Comparison of ENCODE assay signal across 19 cellular contexts in the genomic region with DNA sequence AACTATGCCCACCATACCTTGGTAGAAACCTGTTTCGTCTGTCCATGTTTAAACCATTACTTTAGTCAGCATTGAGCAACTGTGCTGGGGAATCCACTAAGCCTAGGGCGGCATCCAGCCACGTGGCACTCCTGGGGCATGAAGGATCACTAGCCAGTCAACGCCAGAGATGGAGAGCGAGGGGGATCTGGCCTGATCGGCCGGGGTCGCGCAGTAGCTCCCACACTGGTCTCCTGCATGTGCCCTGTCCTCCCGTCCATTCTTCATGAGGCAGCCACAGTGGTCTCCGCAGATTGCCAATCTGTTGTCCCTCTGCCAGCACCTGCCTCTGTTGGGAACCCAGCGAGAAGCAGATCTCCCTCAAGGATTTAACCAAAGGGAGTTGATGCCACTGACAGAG.
DNase-seq lines count a peak whose midpoint lies in the region; ATAC-seq and TF ChIP-seq lines count a peak whose summit lies in the region.
"Had no signal": no experiment of that assay in that cellular context is flagged by ENCODE, and none has a peak within 500 bp of the region (broad histone marks: within the 10 kb centered on the region; RNA-seq: fewer than 3 reads in every experiment).

No MANE protein-coding gene starts in this region.

- H3K36me3 Mint-ChIP-seq in activated CD8-positive, alpha-beta T cell treated with anti-CD3 and anti-CD28 coated beads, Interleukin-2, amount 10 ng/mL, durations not matched to agents 7 days and 5 days (ENCODE audit: low read depth), result peaks cover 28% of the 10 kb centered on the region
- H3K36me3 Mint-ChIP-seq in activated CD8-positive, alpha-beta T cell treated with anti-CD3 and anti-CD28 coated beads for 36 hours (ENCODE audit: low read depth), result peaks cover 20% of the 10 kb centered on the region
- peaks cover 65% of the 10 kb centered on the region for H3K36me3 Mint-ChIP-seq in GM23338 (ENCODE audit: low read depth)
- H3K36me3 Mint-ChIP-seq in WTC11, result peaks cover 41% of the 10 kb centered on the region
- peaks cover 44% of the 10 kb centered on the region for H3K36me3 Mint-ChIP-seq in progenitor cell of endocrine pancreas (ENCODE audit: insufficient read depth)

- H2AFZ ChIP-seq in GM23338, result no peak overlapping the region
- H2AFZ ChIP-seq in OCI-LY7 (ENCODE audit: low read length), result no peak overlapping the region
- H2AFZ ChIP-seq: PC-9 had no signal

- H3K27me3 ChIP-seq in GM23338 (ENCODE audit: insufficient read depth) (no peaks in the 10 kb centered on the region), adrenal gland (no peaks in the 10 kb centered on the region)
- H3K27me3 ChIP-seq: SJCRH30 had no signal

- no peak for TF ChIP-seq CTCF in activated CD8-positive, alpha-beta T cell treated with anti-CD3 and anti-CD28 coated beads for 36 hours (IDR thresholded peaks at IDR 0.05)
- no peak for TF ChIP-seq CTCF in GM23338 (conservative IDR thresholded peaks at IDR 0.05; ENCODE audit: low read depth in 2 of 2)
- no peak for TF ChIP-seq CTCF in WTC11 (IDR thresholded peaks at IDR 0.05)
- no peak for TF ChIP-seq CTCF in progenitor cell of endocrine pancreas (IDR thresholded peaks at IDR 0.05; ENCODE audit: unreplicated experiment)
- TF ChIP-seq CTCF in adrenal gland (IDR thresholded peaks at IDR 0.05), result no peak
- TF ChIP-seq CTCF in OCI-LY7 (conservative IDR thresholded peaks at IDR 0.05; ENCODE audit: low read length), result no peak

- H3K4me1 ChIP-seq in GM23338 (ENCODE audit: insufficient read depth), result no peaks in the 10 kb centered on the region
- no peaks in the 10 kb centered on the region for H3K4me1 ChIP-seq in adrenal gland (replicated peaks in 1 of 2)
- no peaks in the 10 kb centered on the region for H3K4me1 ChIP-seq in OCI-LY7 (ENCODE audit: insufficient read depth, low read length, poor library complexity, severe bottlenecking)
- H3K4me1 ChIP-seq: SJCRH30 had no signal

- H3K9me2 ChIP-seq in GM23338 (ENCODE audit: insufficient read depth), result no peaks in the 10 kb centered on the region; the same call in 1 of the 2 replicates
- no peaks in the 10 kb centered on the region for H3K9me2 ChIP-seq in OCI-LY7 (ENCODE audit: insufficient read depth, low read length)

- no peaks in the 10 kb centered on the region for H3K79me2 ChIP-seq in GM23338 (replicated peaks; ENCODE audit: insufficient read depth)
- H3K79me2 ChIP-seq in OCI-LY7 (ENCODE audit: insufficient read depth, low read depth, low read length), result no peaks in the 10 kb centered on the region

- no peak overlapping the region for H3K4me2 ChIP-seq in GM23338
- H3K4me2 ChIP-seq in OCI-LY7 (ENCODE audit: low read length), result no peak overlapping the region
- H3K4me2 ChIP-seq: KMS-11, PC-9 had no signal

- no peak overlapping the region for H3K4me3 Mint-ChIP-seq in activated CD8-positive, alpha-beta T cell treated with anti-CD3 and anti-CD28 coated beads, Interleukin-2, amount 10 ng/mL, durations not matched to agents 7 days and 5 days
- H3K4me3 Mint-ChIP-seq in activated CD8-positive, alpha-beta T cell treated with anti-CD3 and anti-CD28 coated beads for 36 hours, result no peak overlapping the region
- H3K4me3 Mint-ChIP-seq in GM23338, result no peak overlapping the region
- H3K4me3 Mint-ChIP-seq in WTC11, result no peak overlapping the region
- H3K4me3 Mint-ChIP-seq in progenitor cell of endocrine pancreas (ENCODE audit: low read depth), result no peak overlapping the region
- H3K4me3 Mint-ChIP-seq: CD8-positive, alpha-beta memory T cell; HFFc6 had no signal

- no peak for ATAC-seq in activated CD8-positive, alpha-beta T cell treated with anti-CD3 and anti-CD28 coated beads, Interleukin-2, amount 10 ng/mL, durations not matched to agents 7 days and 5 days
- ATAC-seq in activated CD8-positive, alpha-beta T cell treated with anti-CD3 and anti-CD28 coated beads for 36 hours, result no peak
- ATAC-seq in GM23338, result no peak
- no peak for ATAC-seq in WTC11

- H3K9me3 ChIP-seq in adrenal gland (replicated peaks in 1 of 3) (no peaks in the 10 kb centered on the region), OCI-LY7 (ENCODE audit: low read length) (no peaks in the 10 kb centered on the region)

- H3K4me1 Mint-ChIP-seq in activated CD8-positive, alpha-beta T cell treated with anti-CD3 and anti-CD28 coated beads, Interleukin-2, amount 10 ng/mL, durations not matched to agents 7 days and 5 days (ENCODE audit: low read depth), result peaks cover 17% of the 10 kb centered on the region
- H3K4me1 Mint-ChIP-seq in activated CD8-positive, alpha-beta T cell treated with anti-CD3 and anti-CD28 coated beads for 36 hours (ENCODE audit: low read depth), result peaks cover 14% of the 10 kb centered on the region
- H3K4me1 Mint-ChIP-seq in GM23338 (no peaks in the 10 kb centered on the region), WTC11 (no peaks in the 10 kb centered on the region), progenitor cell of endocrine pancreas (ENCODE audit: low read depth) (no peaks in the 10 kb centered on the region)

- H3K36me3 ChIP-seq in GM23338 (ENCODE audit: insufficient read depth) (peaks cover 3% of the 10 kb centered on the region; the same call in 1 of the 2 replicates), adrenal gland (replicated peaks in 1 of 2) (peaks cover 0 to 16% of the 10 kb centered on the region in 2 donors), OCI-LY7 (ENCODE audit: insufficient read depth, low read length) (peaks cover 79% of the 10 kb centered on the region)

- H3K9me3 Mint-ChIP-seq in activated CD8-positive, alpha-beta T cell treated with anti-CD3 and anti-CD28 coated beads, Interleukin-2, amount 10 ng/mL, durations not matched to agents 7 days and 5 days (ENCODE audit: insufficient read depth), result peaks cover 4% of the 10 kb centered on the region
- H3K9me3 Mint-ChIP-seq in activated CD8-positive, alpha-beta T cell treated with anti-CD3 and anti-CD28 coated beads for 36 hours, result no peaks in the 10 kb centered on the region
- H3K9me3 Mint-ChIP-seq in GM23338 (peaks cover 4% of the 10 kb centered on the region), WTC11 (peaks cover 13% of the 10 kb centered on the region), progenitor cell of endocrine pancreas (ENCODE audit: low read depth) (peaks cover 7% of the 10 kb centered on the region)
- H3K9me3 Mint-ChIP-seq: CD8-positive, alpha-beta memory T cell; HFFc6 had no signal

- no peak overlapping the region for H3K4me3 ChIP-seq in GM23338
- no peak overlapping the region for H3K4me3 ChIP-seq in adrenal gland
- H3K4me3 ChIP-seq in OCI-LY7 (ENCODE audit: low read depth, low read length, poor library complexity, severe bottlenecking), result no peak overlapping the region
- H3K4me3 ChIP-seq: PC-9, SJCRH30 had no signal

- POLR2A ChIA-PET in activated CD8-positive, alpha-beta T cell treated with anti-CD3 and anti-CD28 coated beads, Interleukin-2, amount 10 ng/mL, durations not matched to agents 7 days and 5 days (lab: Charles Lee), result no interaction called here
- POLR2A ChIA-PET in activated CD8-positive, alpha-beta T cell treated with anti-CD3 and anti-CD28 coated beads for 36 hours (lab: Charles Lee), result no interaction called here
- POLR2A ChIA-PET in WTC11 (lab: Charles Lee), result no interaction called here
- POLR2A ChIA-PET in OCI-LY7 (lab: Charles Lee), result no interaction called here

- H3F3A ChIP-seq in GM23338 (replicated peaks; ENCODE audit: low read depth), result no peaks in the 10 kb centered on the region; the same call in 1 of the 2 replicates

- no TSS peak for BruUV-seq in OCI-LY7 (replicated peaks; lab: Mats Ljungman, UMichigan)

- no peak for DNase-seq in activated CD8-positive, alpha-beta T cell treated with anti-CD3 and anti-CD28 coated beads, Interleukin-2, amount 10 ng/mL, durations not matched to agents 7 days and 5 days
- DNase-seq in activated CD8-positive, alpha-beta T cell treated with anti-CD3 and anti-CD28 coated beads for 36 hours, result no peak
- DNase-seq in GM23338 (ENCODE audit: low spot score), result no peak
- DNase-seq in WTC11 (ENCODE audit: low spot score), result no peak
- no peak for DNase-seq in progenitor cell of endocrine pancreas (ENCODE audit: low spot score, unreplicated experiment)
- no peak for DNase-seq in SIG-M5 (lab: John Stamatoyannopoulos, UW)
- no peak for DNase-seq in adrenal gland
- no peak for DNase-seq in OCI-LY7 (ENCODE audit: low spot score)
- DNase-seq: CD8-positive, alpha-beta memory T cell; DMS53; HFFc6; NCI-H1048; NCI-H1436 treated with DMSO at 0.1 percent for 48 hours; NCI-H2029; NCI-H345; NCI-H524 treated with DMSO at 0.1 percent for 48 hours; PC-9; SJCRH30 had no signal

- H3K27me3 Mint-ChIP-seq in activated CD8-positive, alpha-beta T cell treated with anti-CD3 and anti-CD28 coated beads, Interleukin-2, amount 10 ng/mL, durations not matched to agents 7 days and 5 days (ENCODE audit: low read depth), result no peaks in the 10 kb centered on the region
- no peaks in the 10 kb centered on the region for H3K27me3 Mint-ChIP-seq in activated CD8-positive, alpha-beta T cell treated with anti-CD3 and anti-CD28 coated beads for 36 hours
- peaks cover 3% of the 10 kb centered on the region for H3K27me3 Mint-ChIP-seq in GM23338 (ENCODE audit: insufficient read depth, low read depth, poor library complexity)
- no peaks in the 10 kb centered on the region for H3K27me3 Mint-ChIP-seq in WTC11 (ENCODE audit: low read depth)
- no peaks in the 10 kb centered on the region for H3K27me3 Mint-ChIP-seq in progenitor cell of endocrine pancreas
- H3K27me3 Mint-ChIP-seq: CD8-positive, alpha-beta memory T cell had no signal

- intact Hi-C loops in activated CD8-positive, alpha-beta T cell treated with anti-CD3 and anti-CD28 coated beads for 36 hours (cut with micrococcal nuclease), result no loop called here
- intact Hi-C loops in adrenal gland (cut with DNase I) (no loop called here), OCI-LY7 (cut with micrococcal nuclease; ENCODE audit: unreplicated experiment) (no loop called here)

- CTCF ChIA-PET in activated CD8-positive, alpha-beta T cell treated with anti-CD3 and anti-CD28 coated beads, Interleukin-2, amount 10 ng/mL, durations not matched to agents 7 days and 5 days (lab: Charles Lee), result interaction anchor here (2.0 to 3.1 kb wide), 2 partner anchors 20 to 212 kb away, joined by 7 to 11 read pairs; no protein-coding TSS in a partner anchor
- CTCF ChIA-PET in activated CD8-positive, alpha-beta T cell treated with anti-CD3 and anti-CD28 coated beads for 36 hours (lab: Charles Lee), result interaction anchor here (1.0 to 1.3 kb wide), 2 partner anchors 29 to 129 kb away, joined by 3 read pairs; no protein-coding TSS in a partner anchor
- CTCF ChIA-PET in WTC11 (lab: Charles Lee) (interaction anchor here (0.6 to 1.8 kb wide), 7 partner anchors 19 to 215 kb away, joined by 3 to 8 read pairs (median 4); a partner anchor contains a TSS), OCI-LY7 (lab: Charles Lee; ENCODE audit: unreplicated experiment) (no interaction called here)

- H4K20me1 ChIP-seq in GM23338 (replicated peaks; ENCODE audit: insufficient read depth) (no peaks in the 10 kb centered on the region), OCI-LY7 (ENCODE audit: insufficient read depth, low read length) (no peaks in the 10 kb centered on the region)

- TF ChIP-seq POLR2A in adrenal gland (IDR thresholded peaks at IDR 0.05), result no peak

- peak overlapping the region; percentile 91 for H3K27ac Mint-ChIP-seq in activated CD8-positive, alpha-beta T cell treated with anti-CD3 and anti-CD28 coated beads, Interleukin-2, amount 10 ng/mL, durations not matched to agents 7 days and 5 days
- no peak overlapping the region for H3K27ac Mint-ChIP-seq in activated CD8-positive, alpha-beta T cell treated with anti-CD3 and anti-CD28 coated beads for 36 hours
- H3K27ac Mint-ChIP-seq in GM23338 (no peak overlapping the region), WTC11 (peak overlapping the region; percentile 54; the same call in 1 of the 2 replicates), progenitor cell of endocrine pancreas (peak overlapping the region; percentile 76)

- WGBS in adrenal gland, 4 donors, result 94 to 100% (median 97%) methylated on average over 8 to 12 of the region's 12 CpGs

- H3K27ac ChIP-seq in GM23338 (ENCODE audit: low read depth), result peak overlapping the region; percentile 55; the same call in 1 of the 2 replicates
- no peak overlapping the region for H3K27ac ChIP-seq in adrenal gland
- H3K27ac ChIP-seq in OCI-LY7 (ENCODE audit: low read depth, low read length, poor library complexity, severe bottlenecking), result no peak overlapping the region
- H3K27ac ChIP-seq: KMS-11, PC-9, SJCRH30 had no signal

Comparison
In these comparisons a context has a peak if more than half of its experiments do, and no peak if none do; other contexts are left out.
1. H3K27ac Mint-ChIP-seq: peak in activated CD8-positive, alpha-beta T cell treated with anti-CD3 and anti-CD28 coated beads, Interleukin-2, amount 10 ng/mL, durations not matched to agents 7 days and 5 days (single experiment), WTC11 (single experiment) and progenitor cell of endocrine pancreas (single experiment); none in activated CD8-positive, alpha-beta T cell treated with anti-CD3 and anti-CD28 coated beads for 36 hours (single experiment) and GM23338 (single experiment).